ENCODE assay signal across 9 cellular contexts in the genomic region with DNA sequence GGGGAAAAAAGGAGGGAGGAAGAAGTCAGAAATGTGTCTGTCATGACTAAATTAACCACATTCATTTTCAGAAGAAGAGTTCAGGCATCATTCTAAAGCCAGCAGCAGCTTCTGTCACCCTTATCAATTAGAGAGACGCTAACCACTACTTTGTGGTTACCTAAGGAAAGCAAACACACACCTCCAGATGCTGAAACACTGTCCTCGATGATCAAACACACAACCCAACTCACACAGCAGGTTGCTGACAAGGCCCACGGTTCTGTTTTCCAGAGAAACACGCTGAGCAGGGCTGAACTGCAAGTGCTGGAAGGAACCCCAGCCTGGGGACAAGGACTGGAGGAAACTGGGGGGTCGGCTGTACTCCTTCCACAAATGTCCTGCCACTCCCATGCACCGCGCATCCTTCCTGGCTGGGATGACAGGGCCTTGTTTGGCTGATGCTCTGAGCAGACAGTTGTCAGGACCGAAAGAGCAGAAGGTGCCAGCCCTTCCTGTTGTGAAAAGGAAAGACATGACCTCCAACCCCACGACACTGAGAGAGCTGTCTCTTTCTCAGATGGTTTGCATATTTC. TPM values are rescaled to one million over a fixed set of nuclear protein-coding genes. Genes with fewer than 3 reads are reported as not detected.
A peak's percentile ranks its signal among the peaks of the same experiment; 100 is the strongest.
DNase-seq lines count a peak whose midpoint lies in the region; ATAC-seq and TF ChIP-seq lines count a peak whose summit lies in the region.
"Had no signal": no experiment of that assay in that cellular context is flagged by ENCODE, and none has a peak within 500 bp of the region (broad histone marks: within the 10 kb centered on the region; RNA-seq: fewer than 3 reads in every experiment).

No MANE protein-coding gene starts in this region.

- H3K9me2 ChIP-seq in GM23338 (ENCODE audit: insufficient read depth): no peaks in the 10 kb centered on the region

- H4K20me1 ChIP-seq in GM23338 (replicated peaks; ENCODE audit: insufficient read depth): peaks cover 13% of the 10 kb centered on the region

- TF ChIP-seq CTCF in GM23338 (conservative IDR thresholded peaks at IDR 0.05; ENCODE audit: low read depth in 2 of 2): no peak
- TF ChIP-seq CTCF in esophagus muscularis mucosa (IDR thresholded peaks at IDR 0.05): no peak

- peaks cover 2% of the 10 kb centered on the region for H3K27me3 Mint-ChIP-seq in GM23338 (ENCODE audit: insufficient read depth, low read depth, poor library complexity)
- peaks cover 4 to 7% of the 10 kb centered on the region in 2 donors for H3K27me3 Mint-ChIP-seq in stimulated activated naive B cell treated with anti-CD40 and anti-IgM and Interleukin-4, amounts not matched to agents 10 μg/mL and 1 μg/mL and 100 μg/mL, for 72 hours

- no peak; the same call in 2 of the 3 replicates for ATAC-seq in GM23338
- peak; percentile 76 to 78 for ATAC-seq in stimulated activated naive B cell treated with anti-CD40 and anti-IgM and Interleukin-4, amounts not matched to agents 10 μg/mL and 1 μg/mL and 100 μg/mL, for 72 hours (replicated peaks)
- ATAC-seq in GM19324 (IDR thresholded peaks at IDR 0.05; ENCODE audit: low FRiP score, unreplicated experiment): no peak
- ATAC-seq in HG03520 (IDR thresholded peaks at IDR 0.05; ENCODE audit: unreplicated experiment): no peak

- no peak overlapping the region for H3K4me3 Mint-ChIP-seq in GM23338
- peak overlapping the region; percentile 82 for H3K4me3 Mint-ChIP-seq in stimulated activated naive B cell treated with anti-CD40 and anti-IgM and Interleukin-4, amounts not matched to agents 10 μg/mL and 1 μg/mL and 100 μg/mL, for 72 hours

- intact Hi-C loops in esophagus muscularis mucosa (cut with DNase I): no loop called here

- H3K4me2 ChIP-seq in GM23338: peak overlapping the region; percentile 40

- no peaks in the 10 kb centered on the region for H3K9me3 Mint-ChIP-seq in GM23338
- no peaks in the 10 kb centered on the region for H3K9me3 Mint-ChIP-seq in stimulated activated naive B cell treated with anti-CD40 and anti-IgM and Interleukin-4, amounts not matched to agents 10 μg/mL and 1 μg/mL and 100 μg/mL, for 72 hours

- TF ChIP-seq EP300 in esophagus muscularis mucosa (IDR thresholded peaks at IDR 0.05): no peak

- H3K27ac ChIP-seq in GM23338 (ENCODE audit: low read depth): peak overlapping the region; percentile 12; the same call in 1 of the 2 replicates
- peak overlapping the region in 1 of 4 donors; percentile 26 for H3K27ac ChIP-seq in esophagus muscularis mucosa (replicated peaks in 1 of 4)

- 61% methylated on average over 9 of the region's 9 CpGs for WGBS in esophagus muscularis mucosa

- TF ChIP-seq POLR2A in esophagus muscularis mucosa (IDR thresholded peaks at IDR 0.05; ENCODE audit: low read depth): no peak

- no peaks in the 10 kb centered on the region for H3K27me3 ChIP-seq in GM23338 (ENCODE audit: insufficient read depth)
- H3K27me3 ChIP-seq in esophagus muscularis mucosa: no peaks in the 10 kb centered on the region

- peaks cover 23% of the 10 kb centered on the region; the same call in 1 of the 2 replicates for H3K79me2 ChIP-seq in GM23338 (replicated peaks; ENCODE audit: insufficient read depth)

- H3K27ac Mint-ChIP-seq in GM23338: no peak overlapping the region
- H3K27ac Mint-ChIP-seq in stimulated activated naive B cell treated with anti-CD40 and anti-IgM and Interleukin-4, amounts not matched to agents 10 μg/mL and 1 μg/mL and 100 μg/mL, for 72 hours: peak overlapping the region; percentile 90

- H3K36me3 Mint-ChIP-seq in GM23338 (ENCODE audit: low read depth): no peaks in the 10 kb centered on the region
- no peaks in the 10 kb centered on the region for H3K36me3 Mint-ChIP-seq in stimulated activated naive B cell treated with anti-CD40 and anti-IgM and Interleukin-4, amounts not matched to agents 10 μg/mL and 1 μg/mL and 100 μg/mL, for 72 hours

- H3K4me1 Mint-ChIP-seq in GM23338: peaks cover 18% of the 10 kb centered on the region
- H3K4me1 Mint-ChIP-seq in stimulated activated naive B cell treated with anti-CD40 and anti-IgM and Interleukin-4, amounts not matched to agents 10 μg/mL and 1 μg/mL and 100 μg/mL, for 72 hours: peaks cover 11 to 16% of the 10 kb centered on the region in 2 donors

- H3K4me3 ChIP-seq in GM23338 (no peak overlapping the region), esophagus muscularis mucosa (no peak overlapping the region)

- no peaks in the 10 kb centered on the region for H3K9me3 ChIP-seq in esophagus muscularis mucosa

- DNase-seq in GM23338 (ENCODE audit: low spot score): no peak
- peak; percentile 54 to 58 for DNase-seq in activated CD4-positive, alpha-beta T cell treated with anti-CD3 and anti-CD28 coated beads for 4 hours
- peak; percentile 32 for DNase-seq in effector CD4-positive, alpha-beta T cell
- DNase-seq in stimulated activated naive B cell treated with anti-CD40 and anti-IgM and Interleukin-4, amounts not matched to agents 10 μg/mL and 1 μg/mL and 100 μg/mL, for 72 hours: no peak
- DNase-seq in esophagus muscularis mucosa (ENCODE audit: extremely low spot score): no peak
- DNase-seq in T1000 (lab: John Stamatoyannopoulos, UW): no peak
- DNase-seq: NCI-H2029 had no signal

- H2AFZ ChIP-seq in GM23338: no peak overlapping the region

- H3K4me1 ChIP-seq in GM23338 (ENCODE audit: insufficient read depth) (peaks cover 14% of the 10 kb centered on the region), esophagus muscularis mucosa (no peaks in the 10 kb centered on the region)

- H3F3A ChIP-seq in GM23338 (replicated peaks; ENCODE audit: low read depth): peaks cover 5% of the 10 kb centered on the region; the same call in 1 of the 2 replicates

- no peaks in the 10 kb centered on the region for H3K36me3 ChIP-seq in GM23338 (ENCODE audit: insufficient read depth)
- no peaks in the 10 kb centered on the region for H3K36me3 ChIP-seq in esophagus muscularis mucosa

TF ChIP-seq in GM23338, 12 proteins besides CTCF, POLR2A, EP300 and RAD21:
- TF ChIP-seq EZH2phosphoT487 (IDR thresholded peaks at IDR 0.05; ENCODE audit: unreplicated experiment): no peak
- TF ChIP-seq, protein P1, sequence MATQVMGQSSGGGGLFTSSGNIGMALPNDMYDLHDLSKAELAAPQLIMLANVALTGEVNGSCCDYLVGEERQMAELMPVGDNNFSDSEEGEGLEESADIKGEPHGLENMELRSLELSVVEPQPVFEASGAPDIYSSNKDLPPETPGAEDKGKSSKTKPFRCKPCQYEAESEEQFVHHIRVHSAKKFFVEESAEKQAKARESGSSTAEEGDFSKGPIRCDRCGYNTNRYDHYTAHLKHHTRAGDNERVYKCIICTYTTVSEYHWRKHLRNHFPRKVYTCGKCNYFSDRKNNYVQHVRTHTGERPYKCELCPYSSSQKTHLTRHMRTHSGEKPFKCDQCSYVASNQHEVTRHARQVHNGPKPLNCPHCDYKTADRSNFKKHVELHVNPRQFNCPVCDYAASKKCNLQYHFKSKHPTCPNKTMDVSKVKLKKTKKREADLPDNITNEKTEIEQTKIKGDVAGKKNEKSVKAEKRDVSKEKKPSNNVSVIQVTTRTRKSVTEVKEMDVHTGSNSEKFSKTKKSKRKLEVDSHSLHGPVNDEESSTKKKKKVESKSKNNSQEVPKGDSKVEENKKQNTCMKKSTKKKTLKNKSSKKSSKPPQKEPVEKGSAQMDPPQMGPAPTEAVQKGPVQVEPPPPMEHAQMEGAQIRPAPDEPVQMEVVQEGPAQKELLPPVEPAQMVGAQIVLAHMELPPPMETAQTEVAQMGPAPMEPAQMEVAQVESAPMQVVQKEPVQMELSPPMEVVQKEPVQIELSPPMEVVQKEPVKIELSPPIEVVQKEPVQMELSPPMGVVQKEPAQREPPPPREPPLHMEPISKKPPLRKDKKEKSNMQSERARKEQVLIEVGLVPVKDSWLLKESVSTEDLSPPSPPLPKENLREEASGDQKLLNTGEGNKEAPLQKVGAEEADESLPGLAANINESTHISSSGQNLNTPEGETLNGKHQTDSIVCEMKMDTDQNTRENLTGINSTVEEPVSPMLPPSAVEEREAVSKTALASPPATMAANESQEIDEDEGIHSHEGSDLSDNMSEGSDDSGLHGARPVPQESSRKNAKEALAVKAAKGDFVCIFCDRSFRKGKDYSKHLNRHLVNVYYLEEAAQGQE (IDR thresholded peaks at IDR 0.05; ENCODE audit: unreplicated experiment): no peak
- TF ChIP-seq POLR2AphosphoS5 (IDR thresholded peaks at IDR 0.05; ENCODE audit: low read depth): no peak
- TF ChIP-seq CREB1 (CRISPR knock-in tag; IDR thresholded peaks at IDR 0.05; ENCODE audit: low read depth): no peak
- TF ChIP-seq NANOG (IDR thresholded peaks at IDR 0.05; ENCODE audit: borderline replicate concordance): no peak

RNA-seq across cellular contexts. Expression of a gene that starts 36.6 kb away (rescaled TPM):
- 27.5 and 28.5 TPM in 2 replicates for total RNA-seq in GM23338 (2014; rRNA removed; shearing (Covaris generic))
- 10.8 and 12.6 TPM in 2 replicates for polyA plus RNA-seq in GM23338 (2016; fragmentation: Nextera tagmentation; extraction: Ambion mirVana)
- 1 to 10 TPM; 4.6 to 9.4 (median 6.8) TPM for total RNA-seq in esophagus muscularis mucosa

Comparison
In these comparisons a context has a peak if more than half of its experiments do, and no peak if none do; other contexts are left out.
1. ATAC-seq: peak in stimulated activated naive B cell treated with anti-CD40 and anti-IgM and Interleukin-4, amounts not matched to agents 10 μg/mL and 1 μg/mL and 100 μg/mL, for 72 hours (2 of 2); none in GM23338 (single experiment), GM19324 (single experiment) and HG03520 (single experiment).
2. DNase-seq: peak in activated CD4-positive, alpha-beta T cell treated with anti-CD3 and anti-CD28 coated beads for 4 hours (2 of 2) and effector CD4-positive, alpha-beta T cell (single experiment); none in GM23338 (single experiment), stimulated activated naive B cell treated with anti-CD40 and anti-IgM and Interleukin-4, amounts not matched to agents 10 μg/mL and 1 μg/mL and 100 μg/mL, for 72 hours (single experiment), esophagus muscularis mucosa (single experiment) and T1000 (single experiment).